Comparison of ENCODE assay signal across 1 cellular context in the genomic region with DNA sequence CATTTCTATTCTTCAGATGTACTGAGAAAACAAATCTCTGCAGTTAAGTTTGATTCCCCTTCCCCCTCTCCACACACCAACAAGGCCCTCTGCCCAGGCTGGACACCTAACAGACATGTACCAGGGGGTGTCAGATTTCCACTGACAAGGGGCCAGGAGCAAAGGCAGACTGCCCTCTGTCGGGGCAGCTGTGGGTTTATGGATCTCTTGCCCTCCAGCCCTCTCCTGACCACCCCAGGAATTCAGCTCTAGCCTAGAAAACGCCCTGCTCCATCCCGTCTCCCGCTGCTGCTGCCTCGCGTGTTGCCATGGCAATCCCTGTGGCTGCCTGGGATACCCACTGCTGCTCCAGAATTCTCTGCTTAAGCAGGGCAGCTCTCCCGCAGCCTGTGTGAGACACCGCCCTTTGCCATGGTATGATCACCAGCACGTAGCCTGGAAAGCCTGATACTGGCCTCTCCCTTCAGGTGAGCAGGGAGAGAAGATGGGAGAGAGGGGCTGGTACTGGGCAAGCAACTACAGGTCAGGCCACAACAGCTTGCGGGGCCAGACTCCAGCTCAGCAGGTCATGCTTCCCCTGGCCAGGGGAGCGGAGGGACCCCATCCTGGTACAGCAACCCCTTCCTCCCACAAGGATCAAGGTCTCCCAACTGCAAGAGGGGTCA.
A peak's percentile ranks its signal among the peaks of the same experiment; 100 is the strongest.
TF ChIP-seq lines count a peak whose summit lies in the region.

No MANE protein-coding gene starts in this region.

TF ChIP-seq in HepG2, 621 proteins besides CTCF, POLR2A, EP300 and RAD21:
- no peak for TF ChIP-seq MTA1 (CRISPR knock-in tag; IDR thresholded peaks at IDR 0.05; ENCODE audit: borderline replicate concordance)
- TF ChIP-seq SIX4 (CRISPR knock-in tag; IDR thresholded peaks at IDR 0.05) = peak; percentile 50; the same call in 1 of the 2 replicates
- peak; percentile 69; the same call in 1 of the 2 replicates for TF ChIP-seq SIX1 (CRISPR knock-in tag; IDR thresholded peaks at IDR 0.05; ENCODE audit: borderline replicate concordance)
- TF ChIP-seq GFI1 (CRISPR knock-in tag; IDR thresholded peaks at IDR 0.05; ENCODE audit: borderline replicate concordance) = 0 out of 2 replicates have a peak, but pooled peaks have one; percentile 54
